Comparison of ENCODE assay signal across 8 cellular contexts in genomic region chr4:124018383-124019317, GRCh38.
DNase-seq lines count a peak whose midpoint lies in the region; ATAC-seq and TF ChIP-seq lines count a peak whose summit lies in the region.

No MANE protein-coding gene starts in this region.

- DNase-seq in AG20443 (ENCODE audit: low spot score) (peak; percentile 79), PC-9 (peak in 1 of 2 experiments; percentile 39), fibroblast of pulmonary artery (ENCODE audit: low read depth) (peak; percentile 92), psoas muscle (peak; percentile 39 to 76), NCI-H2107 (lab: John Stamatoyannopoulos, UW) (no peak), occipital lobe (lab: John Stamatoyannopoulos, UW) (no peak)

- H3K9me3 ChIP-seq in PC-9 (ENCODE audit: insufficient read depth, low read depth), result peaks cover 4% of the 10 kb centered on the region
- no peaks in the 10 kb centered on the region for H3K9me3 ChIP-seq in psoas muscle

- H3F3A ChIP-seq in PC-9 (ENCODE audit: insufficient read depth, low read depth), result no peaks in the 10 kb centered on the region

- H3K4me1 ChIP-seq in PC-9 (replicated peaks; ENCODE audit: insufficient read depth) (no peaks in the 10 kb centered on the region), psoas muscle (peaks cover 14% of the 10 kb centered on the region)

- H3K27ac ChIP-seq in PC-9 (no peak overlapping the region), psoas muscle (peak overlapping the region; percentile 24)

- ATAC-seq in GM18861 (IDR thresholded peaks at IDR 0.05; ENCODE audit: unreplicated experiment), result peak; percentile 100
- peak; percentile 100 for ATAC-seq in HG02973 (IDR thresholded peaks at IDR 0.05; ENCODE audit: unreplicated experiment)
- ATAC-seq in psoas muscle, result peak; percentile 55 to 88 (median 79)

- H3K79me2 ChIP-seq in PC-9 (ENCODE audit: low read depth), result no peaks in the 10 kb centered on the region

- no peaks in the 10 kb centered on the region for H4K20me1 ChIP-seq in PC-9 (ENCODE audit: insufficient read depth)

- no peaks in the 10 kb centered on the region for H3K27me3 ChIP-seq in PC-9 (ENCODE audit: insufficient read depth, low read depth)
- H3K27me3 ChIP-seq in psoas muscle (ENCODE audit: insufficient read depth in 3 of 3, low read length in 2 of 3), result no peaks in the 10 kb centered on the region

- no peaks in the 10 kb centered on the region for H3K36me3 ChIP-seq in PC-9 (ENCODE audit: low read depth)
- H3K36me3 ChIP-seq in psoas muscle (ENCODE audit: insufficient read depth in 1 of 2, low read depth in 1 of 2), result no peaks in the 10 kb centered on the region

- no peak overlapping the region for H3K4me3 ChIP-seq in PC-9
- no peak overlapping the region for H3K4me3 ChIP-seq in fibroblast of pulmonary artery (replicated peaks; ENCODE audit: low read depth, low read length)
- H3K4me3 ChIP-seq in psoas muscle, result no peak overlapping the region

- BruUV-seq in PC-9 (replicated peaks; lab: Mats Ljungman, UMichigan), result no TSS peak

- intact Hi-C loops in PC-9 (cut with micrococcal nuclease; ENCODE audit: unreplicated experiment), result no loop called here
- intact Hi-C loops in psoas muscle (cut with DNase I), result no loop called here

- TF ChIP-seq CTCF in PC-9 (conservative IDR thresholded peaks at IDR 0.05) (no peak), fibroblast of pulmonary artery (IDR thresholded peaks at IDR 0.05; ENCODE audit: low read length, missing control alignments) (no peak), psoas muscle (IDR thresholded peaks at IDR 0.05) (no peak)

- POLR2A ChIA-PET in PC-9 (lab: Charles Lee; ENCODE audit: unreplicated experiment), result no interaction called here

- H2AFZ ChIP-seq in PC-9, result 0 out of 2 replicates have a peak overlapping the region, but pooled peaks have one; percentile 14

- H3K4me2 ChIP-seq in PC-9, result no peak overlapping the region

- no peaks in the 10 kb centered on the region; the same call in 1 of the 2 replicates for H3K9me2 ChIP-seq in PC-9 (ENCODE audit: insufficient read depth)

- 44 to 52% (median 47%) methylated on average over 6 to 7 of the region's 7 CpGs for WGBS in psoas muscle, 3 donors

- CTCF ChIA-PET in PC-9 (lab: Charles Lee), result no interaction called here

Comparison
In these comparisons a context has a peak if more than half of its experiments do, and no peak if none do; other contexts are left out.
1. DNase-seq: peak in AG20443 (single experiment), fibroblast of pulmonary artery (single experiment) and psoas muscle (2 of 2); none in NCI-H2107 (single experiment) and occipital lobe (single experiment).
2. Peak in every context shown above with its lines, with median percentiles within 50 percentile points of each other: ATAC-seq.